ENCODE assay signal across 1 cellular context in genomic region chr13:109293166-109293565, GRCh38.
TF ChIP-seq lines count a peak whose summit lies in the region.

No MANE protein-coding gene starts in this region.

TF ChIP-seq in IMR-90, 13 proteins besides CTCF, POLR2A, EP300 and RAD21 (continued from another document):
- no peak for TF ChIP-seq FOS (IDR thresholded peaks at IDR 0.05; ENCODE audit: low read depth, low read length)
